Comparison of ENCODE assay signal across 1 cellular context in genomic region chr22:26606611-26607010, GRCh38.
TF ChIP-seq lines count a peak whose summit lies in the region.

No MANE protein-coding gene starts in this region.

TF ChIP-seq in A549, 52 proteins besides CTCF, POLR2A, EP300 and RAD21 (continued from another document):
- TF ChIP-seq EHMT2 (IDR thresholded peaks at IDR 0.05; ENCODE audit: low read depth) (no peak), RARB (CRISPR knock-in tag; IDR thresholded peaks at IDR 0.05) (no peak), ZFP36 (IDR thresholded peaks at IDR 0.05; ENCODE audit: borderline replicate concordance, partially characterized antibody) (no peak)
